9 cellular contexts compared by ENCODE assay signal in genomic region chr4:25161599-25161960, GRCh38. TPM values are rescaled to one million over a fixed set of nuclear protein-coding genes. Genes with fewer than 3 reads are reported as not detected.
A peak's percentile ranks its signal among the peaks of the same experiment; 100 is the strongest.
DNase-seq lines count a peak whose midpoint lies in the region; ATAC-seq, FAIRE-seq and TF ChIP-seq lines count a peak whose summit lies in the region.
"Had no signal": no experiment of that assay in that cellular context is flagged by ENCODE, and none has a peak within 500 bp of the region (broad histone marks: within the 10 kb centered on the region; RNA-seq: fewer than 3 reads in every experiment).

No MANE protein-coding gene starts in this region.

- peak overlapping the region; percentile 98 for H3K27ac Mint-ChIP-seq in progenitor cell of endocrine pancreas

- no peaks in the 10 kb centered on the region for H3K9me2 ChIP-seq in OCI-LY7 (ENCODE audit: insufficient read depth, low read length)

- no peaks in the 10 kb centered on the region for H3K27me3 ChIP-seq in endothelial cell of umbilical vein (ENCODE audit: control insufficient read depth in 2 of 2, insufficient read depth in 2 of 2, low read length in 2 of 2)
- no peaks in the 10 kb centered on the region for H3K27me3 ChIP-seq in BE2C

- peak overlapping the region; percentile 87; the same call in 1 of the 2 replicates for H3K9ac ChIP-seq in ES-I3 (ENCODE audit: low read depth, low read length)
- H3K9ac ChIP-seq in endothelial cell of umbilical vein (replicated peaks; ENCODE audit: extremely low read depth, insufficient read depth, low read length): peak overlapping the region; percentile 77

- dilution Hi-C loops in endothelial cell of umbilical vein (cut with MboI; ENCODE audit: extremely low pct_ligation_motif_present, low sequenced_read_pairs): no loop called here

- H3K4me1 Mint-ChIP-seq in progenitor cell of endocrine pancreas (ENCODE audit: low read depth): peaks cover 22% of the 10 kb centered on the region

- peak overlapping the region; percentile 75 for H3K4me3 ChIP-seq in OCI-LY7 (ENCODE audit: low read depth, low read length, poor library complexity, severe bottlenecking)
- H3K4me3 ChIP-seq in endothelial cell of umbilical vein (replicated peaks in 1 of 3; ENCODE audit: insufficient read depth in 1 of 3, low read depth in 1 of 3, low read length in 3 of 3): peak overlapping the region in 1 of 3 experiments; percentile 84
- H3K4me3 ChIP-seq in BE2C (ENCODE audit: low read depth, low read length): no peak overlapping the region; the same call in 1 of the 2 replicates

- H3K4me2 ChIP-seq in OCI-LY7 (ENCODE audit: low read length) (peak overlapping the region; percentile 84), endothelial cell of umbilical vein (ENCODE audit: insufficient read depth, low read length) (peak overlapping the region; percentile 97)

- H3K27me3 Mint-ChIP-seq in progenitor cell of endocrine pancreas: no peaks in the 10 kb centered on the region

- no peak for TF ChIP-seq POLR2A in endothelial cell of umbilical vein (IDR thresholded peaks at IDR 0.05; ENCODE audit: low read depth, low read length)

- FAIRE-seq in endothelial cell of umbilical vein (lab: Jason Lieb, UNC): no peak
- FAIRE-seq: islet of Langerhans had no signal

- CTCF ChIA-PET in OCI-LY7 (lab: Charles Lee; ENCODE audit: unreplicated experiment): interaction anchor here (1.6 to 1.8 kb wide), 2 partner anchors 17 to 74 kb away, joined by 3 to 5 read pairs; no protein-coding TSS in a partner anchor
- CTCF ChIA-PET in endothelial cell of umbilical vein (lab: Charles Lee): interaction anchor here (1.0 to 3.0 kb wide), 9 partner anchors 8 to 205 kb away, joined by 3 to 17 read pairs (median 9); partner anchors contain the start of genes PI4K2B and ZCCHC4

- H4K20me1 ChIP-seq in OCI-LY7 (ENCODE audit: insufficient read depth, low read length): no peaks in the 10 kb centered on the region
- no peaks in the 10 kb centered on the region for H4K20me1 ChIP-seq in endothelial cell of umbilical vein (replicated peaks; ENCODE audit: control insufficient read depth, extremely low read depth, insufficient read depth, low read length)

- H3K4me1 ChIP-seq in ES-I3 (ENCODE audit: insufficient read depth, low read length): peaks cover 5% of the 10 kb centered on the region; the same call in 1 of the 2 replicates
- H3K4me1 ChIP-seq in OCI-LY7 (ENCODE audit: insufficient read depth, low read length, poor library complexity, severe bottlenecking): peaks cover 24% of the 10 kb centered on the region
- peaks cover 7% of the 10 kb centered on the region for H3K4me1 ChIP-seq in endothelial cell of umbilical vein (ENCODE audit: control insufficient read depth, extremely low read depth, insufficient read depth, low read length)
- H3K4me1 ChIP-seq in BE2C: no peaks in the 10 kb centered on the region; the same call in 1 of the 2 replicates

- intact Hi-C loops in OCI-LY7 (cut with micrococcal nuclease; ENCODE audit: unreplicated experiment): loop anchor here (2.0 to 5.0 kb wide), 3 partner anchors 73 to 577 kb away; partner anchors contain the start of genes ANAPC4, DHX15 and PI4K2B
- intact Hi-C loops in endothelial cell of umbilical vein (cut with micrococcal nuclease): loop anchor here (5.0 kb wide), 2 partner anchors 206 to 579 kb away; partner anchors contain the start of gene DHX15

- no peaks in the 10 kb centered on the region for H3K9me1 ChIP-seq in endothelial cell of umbilical vein (replicated peaks; ENCODE audit: control insufficient read depth, extremely low read depth, insufficient read depth, low read length)

- H3K36me3 Mint-ChIP-seq in progenitor cell of endocrine pancreas (ENCODE audit: insufficient read depth): peaks cover 5% of the 10 kb centered on the region

- H3K36me3 ChIP-seq in ES-I3 (ENCODE audit: insufficient read depth, low read length) (no peaks in the 10 kb centered on the region), OCI-LY7 (ENCODE audit: insufficient read depth, low read length) (peaks cover 10% of the 10 kb centered on the region), endothelial cell of umbilical vein (ENCODE audit: control insufficient read depth in 2 of 2, extremely low read depth in 1 of 2, insufficient read depth in 2 of 2, low read length in 2 of 2) (no peaks in the 10 kb centered on the region), BE2C (no peaks in the 10 kb centered on the region)

- H3K9me3 ChIP-seq in ES-I3 (ENCODE audit: control insufficient read depth, insufficient read depth, low read length): no peaks in the 10 kb centered on the region
- H3K9me3 ChIP-seq in OCI-LY7 (ENCODE audit: low read length): no peaks in the 10 kb centered on the region
- no peaks in the 10 kb centered on the region for H3K9me3 ChIP-seq in endothelial cell of umbilical vein (replicated peaks; ENCODE audit: control insufficient read depth, insufficient read depth, low read length)
- H3K9me3 ChIP-seq in BE2C: no peaks in the 10 kb centered on the region

- H3K4me3 Mint-ChIP-seq in progenitor cell of endocrine pancreas (ENCODE audit: low read depth): peak overlapping the region; percentile 87

- H2AFZ ChIP-seq in OCI-LY7 (ENCODE audit: low read length): peak overlapping the region; percentile 69; the same call in 1 of the 2 replicates
- peak overlapping the region; percentile 78 for H2AFZ ChIP-seq in endothelial cell of umbilical vein (ENCODE audit: low read depth, low read length)

- H3K27ac ChIP-seq in OCI-LY7 (ENCODE audit: low read depth, low read length, poor library complexity, severe bottlenecking) (peak overlapping the region; percentile 89), endothelial cell of umbilical vein (ENCODE audit: insufficient read depth, low read depth, low read length) (peak overlapping the region; percentile 81)

- POLR2A ChIA-PET in OCI-LY7 (lab: Charles Lee): interaction anchor here (0.6 to 1.9 kb wide), 12 partner anchors 9 to 577 kb away, joined by 3 to 9 read pairs (median 4); partner anchors contain the start of genes DHX15, PI4K2B and ZCCHC4
- POLR2A ChIA-PET in endothelial cell of umbilical vein (lab: Charles Lee): interaction anchor here (0.7 kb wide), 2 partner anchors 12 to 591 kb away, joined by 3 to 4 read pairs; no protein-coding TSS in a partner anchor

- ATAC-seq in GM21619 (IDR thresholded peaks at IDR 0.05; ENCODE audit: unreplicated experiment): no peak
- ATAC-seq in HG03521 (IDR thresholded peaks at IDR 0.05; ENCODE audit: unreplicated experiment): no peak

- no TSS peak for BruUV-seq in OCI-LY7 (replicated peaks; lab: Mats Ljungman, UMichigan)
- no TSS peak for BruUV-seq in endothelial cell of umbilical vein (replicated peaks; lab: Mats Ljungman, UMichigan)

- DNase-seq in OCI-LY7 (ENCODE audit: low spot score) (peak; percentile 39), endothelial cell of umbilical vein (ENCODE audit: low read depth, low spot score) (no peak), progenitor cell of endocrine pancreas (ENCODE audit: low spot score, unreplicated experiment) (no peak), kidney glomerular epithelial cell (lab: John Stamatoyannopoulos, UW) (no peak), BE2C (no peak)

- peaks cover 3% of the 10 kb centered on the region for H3K9me3 Mint-ChIP-seq in progenitor cell of endocrine pancreas (ENCODE audit: low read depth)

- TF ChIP-seq CTCF in OCI-LY7 (conservative IDR thresholded peaks at IDR 0.05; ENCODE audit: low read length) (no peak), endothelial cell of umbilical vein (IDR thresholded peaks at IDR 0.05; ENCODE audit: extremely low read depth in 1 of 2, insufficient read depth in 1 of 2, low read depth in 1 of 2, low read length in 2 of 2) (no peak), progenitor cell of endocrine pancreas (IDR thresholded peaks at IDR 0.05; ENCODE audit: unreplicated experiment) (no peak), BE2C (IDR thresholded peaks at IDR 0.05; ENCODE audit: low read depth, low read length) (no peak)

- peaks cover 39% of the 10 kb centered on the region for H3K79me2 ChIP-seq in OCI-LY7 (ENCODE audit: insufficient read depth, low read depth, low read length)
- H3K79me2 ChIP-seq in endothelial cell of umbilical vein (ENCODE audit: control insufficient read depth, insufficient read depth, low read length): no peaks in the 10 kb centered on the region

TF ChIP-seq in endothelial cell of umbilical vein, 7 proteins besides CTCF, POLR2A, EP300 and RAD21:
- no peak for TF ChIP-seq MYC (IDR thresholded peaks at IDR 0.05; ENCODE audit: low read depth, low read length)
- TF ChIP-seq POLR2AphosphoS5 (IDR thresholded peaks at IDR 0.05; ENCODE audit: insufficient read depth, low read depth, low read length): no peak
- no peak for TF ChIP-seq GATA2 (IDR thresholded peaks at IDR 0.05; ENCODE audit: insufficient read depth, insufficient read length, low read depth, low read length)
- no peak for TF ChIP-seq JUN (IDR thresholded peaks at IDR 0.05; ENCODE audit: borderline replicate concordance, insufficient read depth, insufficient read length, low read depth)
- TF ChIP-seq FOS (IDR thresholded peaks at IDR 0.05; ENCODE audit: borderline replicate concordance, insufficient read depth, low read length): no peak
- TF ChIP-seq EZH2 (IDR thresholded peaks at IDR 0.05; ENCODE audit: borderline replicate concordance, low read depth, low read length, severe bottlenecking): no peak
- TF ChIP-seq MAX (IDR thresholded peaks at IDR 0.05; ENCODE audit: insufficient read depth, insufficient read length): no peak

RNA-seq across cellular contexts. Expression of gene SEPSECS, which starts 1.3 kb away (rescaled TPM):
- total RNA-seq in OCI-LY7 (2014; rRNA removed; shearing (Covaris generic)): 5.0 and 5.8 TPM in 2 replicates
- 13.0 and 15.9 TPM in 2 replicates for total RNA-seq in OCI-LY7 (2022)
- 5.8 and 8.3 TPM in 2 replicates for total RNA-seq in endothelial cell of umbilical vein
- 2.2 and 2.8 TPM in 2 replicates for polyA plus RNA-seq in endothelial cell of umbilical vein
- 2.6 TPM in 2 replicates for polyA plus RNA-seq in endothelial cell of umbilical vein (2011; cell fraction: cytosol; rRNA removed)
- polyA plus RNA-seq in endothelial cell of umbilical vein (2011; cell fraction: nucleus; rRNA removed): 8.1 and 9.8 TPM in 2 replicates
- polyA plus RNA-seq in endothelial cell of umbilical vein (2012): 3.2 and 4.2 TPM in 2 replicates
- polyA minus RNA-seq in endothelial cell of umbilical vein: 5.4 and 5.6 TPM in 2 replicates
- polyA minus RNA-seq in endothelial cell of umbilical vein (2011; cell fraction: cytosol; rRNA and poly(A)+ RNA removed): 6.1 TPM
- polyA minus RNA-seq in endothelial cell of umbilical vein (2011; cell fraction: nucleus; rRNA and poly(A)+ RNA removed): 7.6 and 11.2 TPM in 2 replicates
- total RNA-seq in progenitor cell of endocrine pancreas: 8.8 and 10.2 TPM in 2 replicates
- 3.6 TPM for polyA plus RNA-seq in BE2C (2012; ENCODE audit: insufficient read depth, insufficient read length, low read depth)
